Comparison of ENCODE assay signal across 1 cellular context in the genomic region with DNA sequence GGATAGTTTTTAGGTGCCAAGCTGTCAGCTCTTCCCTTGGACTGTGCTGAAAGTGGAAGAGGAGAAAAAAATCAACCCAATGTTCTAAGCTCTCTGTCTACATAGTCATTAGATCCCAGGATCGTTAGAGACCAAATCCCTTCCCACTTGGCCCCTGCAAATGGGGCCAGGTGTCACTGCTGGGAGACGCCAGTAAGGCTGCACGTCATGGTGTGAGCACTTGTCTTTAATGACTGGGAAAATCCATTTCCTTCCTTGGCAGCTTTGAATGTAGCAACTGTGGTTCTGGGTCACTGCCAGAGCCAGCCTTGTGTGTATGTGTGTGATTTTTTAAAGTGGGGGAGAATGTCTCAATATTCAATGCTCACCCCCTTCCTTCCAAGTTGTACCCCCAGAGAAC.
TF ChIP-seq lines count a peak whose summit lies in the region.

No MANE protein-coding gene starts in this region.

TF ChIP-seq in HepG2, 621 proteins besides CTCF, POLR2A, EP300 and RAD21 (continued from another document):
- TF ChIP-seq SOX13 (IDR thresholded peaks at IDR 0.05) (no peak), SOX13 (CRISPR knock-in tag; conservative IDR thresholded peaks at IDR 0.05 in 1 of 2, IDR thresholded peaks at IDR 0.05 in 1 of 2) (no peak), HNRNPK (IDR thresholded peaks at IDR 0.05; ENCODE audit: low read depth, low read length, poor library complexity, severe bottlenecking) (no peak)
TF ChIP-seq in HepG2: peak in this region for 0.
